Comparison of ENCODE assay signal across 8 cellular contexts in genomic region chr5:53262348-53262970, GRCh38.
DNase-seq lines count a peak whose midpoint lies in the region; ATAC-seq and TF ChIP-seq lines count a peak whose summit lies in the region.

No MANE protein-coding gene starts in this region.

- H3K27me3 ChIP-seq in thoracic aorta (replicated peaks; ENCODE audit: insufficient read depth), result no peaks in the 10 kb centered on the region

- H3K4me3 Mint-ChIP-seq in stimulated activated memory B cell treated with anti-CD40 and anti-IgM and Interleukin-4, amounts not matched to agents 10 μg/mL and 1 μg/mL and 100 μg/mL, for 72 hours, result no peak overlapping the region

- H3K9me3 ChIP-seq in thoracic aorta, result no peaks in the 10 kb centered on the region

- TF ChIP-seq CTCF in fibroblast of mammary gland (conservative IDR thresholded peaks at IDR 0.05; ENCODE audit: control insufficient read depth, insufficient read depth, low read depth, low read length) (peak; percentile 84), thoracic aorta (IDR thresholded peaks at IDR 0.05) (peak; percentile 26)

- H3K4me1 ChIP-seq in thoracic aorta (ENCODE audit: control insufficient read depth in 1 of 2, low read depth in 2 of 2), result peaks cover 0 to 8% of the 10 kb centered on the region in 2 donors

- DNase-seq in SHP77 (lab: John Stamatoyannopoulos, UW) (peak; percentile 5 to 15), SHP77 treated with DMSO at 0.1 percent for 48 hours (lab: John Stamatoyannopoulos, UW) (no peak), OCI-M1 (lab: John Stamatoyannopoulos, UW) (peak; percentile 41), fibroblast of mammary gland (ENCODE audit: low read depth) (peak; percentile 75), thoracic aorta (ENCODE audit: low spot score) (no peak), NCI-H2196 (lab: John Stamatoyannopoulos, UW; ENCODE audit: unreplicated experiment) (no peak)

- no peaks in the 10 kb centered on the region for H3K36me3 Mint-ChIP-seq in stimulated activated memory B cell treated with anti-CD40 and anti-IgM and Interleukin-4, amounts not matched to agents 10 μg/mL and 1 μg/mL and 100 μg/mL, for 72 hours

- no peak overlapping the region for H3K27ac ChIP-seq in thoracic aorta

- no peaks in the 10 kb centered on the region for H3K4me1 Mint-ChIP-seq in stimulated activated memory B cell treated with anti-CD40 and anti-IgM and Interleukin-4, amounts not matched to agents 10 μg/mL and 1 μg/mL and 100 μg/mL, for 72 hours

- H3K27me3 Mint-ChIP-seq in stimulated activated memory B cell treated with anti-CD40 and anti-IgM and Interleukin-4, amounts not matched to agents 10 μg/mL and 1 μg/mL and 100 μg/mL, for 72 hours, result peaks cover 8% of the 10 kb centered on the region

- H3K4me3 ChIP-seq in fibroblast of mammary gland (ENCODE audit: control insufficient read depth, low read depth, low read length), result no peak overlapping the region
- H3K4me3 ChIP-seq in thoracic aorta, result no peak overlapping the region

- no peaks in the 10 kb centered on the region for H3K36me3 ChIP-seq in thoracic aorta

- no peaks in the 10 kb centered on the region for H3K9me3 Mint-ChIP-seq in stimulated activated memory B cell treated with anti-CD40 and anti-IgM and Interleukin-4, amounts not matched to agents 10 μg/mL and 1 μg/mL and 100 μg/mL, for 72 hours

- H3K27ac Mint-ChIP-seq in stimulated activated memory B cell treated with anti-CD40 and anti-IgM and Interleukin-4, amounts not matched to agents 10 μg/mL and 1 μg/mL and 100 μg/mL, for 72 hours, result no peak overlapping the region

- ATAC-seq in thoracic aorta (ENCODE audit: insufficient number of reproducible peaks, low FRiP score, low read depth) (no peak), HG03045 (IDR thresholded peaks at IDR 0.05; ENCODE audit: unreplicated experiment) (no peak)
- no peak for ATAC-seq in stimulated activated memory B cell treated with anti-CD40 and anti-IgM and Interleukin-4, amounts not matched to agents 10 μg/mL and 1 μg/mL and 100 μg/mL, for 72 hours

Comparison
In these comparisons a context has a peak if more than half of its experiments do, and no peak if none do; other contexts are left out.
1. DNase-seq: peak in SHP77 (2 of 2), OCI-M1 (single experiment) and fibroblast of mammary gland (single experiment); none in SHP77 treated with DMSO at 0.1 percent for 48 hours (single experiment), thoracic aorta (single experiment) and NCI-H2196 (single experiment).